8 cellular contexts compared by ENCODE assay signal in genomic region chr16:89320717-89321501, GRCh38.
DNase-seq lines count a peak whose midpoint lies in the region; ATAC-seq and TF ChIP-seq lines count a peak whose summit lies in the region.

No MANE protein-coding gene starts in this region.

- intact Hi-C loops in upper lobe of right lung (cut with DNase I) = loop anchor here (10.0 kb wide), 1 partner anchor 184 kb away; the partner anchor contains the start of gene SPG7

- H3K36me3 ChIP-seq in brain microvascular endothelial cell (replicated peaks) (peaks cover 5% of the 10 kb centered on the region), liver (ENCODE audit: control insufficient read depth in 4 of 4, insufficient read depth in 3 of 4, low read depth in 1 of 4, low read length in 3 of 4) (no peaks in the 10 kb centered on the region), upper lobe of right lung (no peaks in the 10 kb centered on the region)

- no peak overlapping the region for H3K4me3 ChIP-seq in brain microvascular endothelial cell (ENCODE audit: low read depth, low read length)
- no peak overlapping the region for H3K4me3 ChIP-seq in liver (ENCODE audit: low read depth in 1 of 3, low read length in 3 of 3)
- no peak overlapping the region for H3K4me3 ChIP-seq in upper lobe of right lung

- TF ChIP-seq CTCF in brain microvascular endothelial cell (IDR thresholded peaks at IDR 0.05; ENCODE audit: low read depth, low read length, missing control alignments) (no peak), liver (IDR thresholded peaks at IDR 0.05; ENCODE audit: low read depth, low read length, missing input control) (no peak), upper lobe of right lung (IDR thresholded peaks at IDR 0.05) (no peak)

- DNase-seq in Caki2 (ENCODE audit: low read depth) (peak; percentile 67), NCI-H187 (lab: John Stamatoyannopoulos, UW) (peak; percentile 33 to 50), brain microvascular endothelial cell (no peak), upper lobe of right lung (no peak), NCI-H1930 (lab: John Stamatoyannopoulos, UW) (no peak)
- DNase-seq in stimulated activated CD4-positive, alpha-beta T cell treated with anti-CD3 and anti-CD28 coated beads, Interleukin-4, amount 100 ng/mL, for 4 hours = no peak

- peak overlapping the region; percentile 90 for H3K27ac ChIP-seq in brain microvascular endothelial cell
- peak overlapping the region; percentile 53 to 82 for H3K27ac ChIP-seq in liver (ENCODE audit: low read depth in 1 of 2, low read length in 2 of 2)
- peak overlapping the region; percentile 30 for H3K27ac ChIP-seq in upper lobe of right lung

- ATAC-seq in upper lobe of right lung = peak; percentile 36
- ATAC-seq in HG02884 (IDR thresholded peaks at IDR 0.05; ENCODE audit: unreplicated experiment) = no peak

- H3K27me3 ChIP-seq in brain microvascular endothelial cell (replicated peaks) (no peaks in the 10 kb centered on the region), liver (ENCODE audit: control insufficient read depth in 4 of 4, insufficient read depth in 4 of 4, low read length in 3 of 4) (no peaks in the 10 kb centered on the region), upper lobe of right lung (no peaks in the 10 kb centered on the region)

- no peak overlapping the region for H3K9ac ChIP-seq in liver (ENCODE audit: low read depth in 1 of 2, low read length in 2 of 2)

- 65% methylated on average over 33 of the region's 33 CpGs for WGBS in liver

- H3K4me1 ChIP-seq in liver (ENCODE audit: control insufficient read depth in 4 of 4, insufficient read depth in 4 of 4, low read length in 3 of 4) (peaks cover 15 to 58% (median 30%) of the 10 kb centered on the region in 4 donors), upper lobe of right lung (peaks cover 95% of the 10 kb centered on the region)

- in situ Hi-C loops in Caki2 (cut with HindIII; ENCODE audit: low pct_unique_long_range_greater_than_20kb, low sequenced_read_pairs) (no loop called here), brain microvascular endothelial cell (cut with HindIII; ENCODE audit: low pct_ligation_motif_present, low sequenced_read_pairs) (no loop called here)

- H3K9me3 ChIP-seq in liver (ENCODE audit: control insufficient read depth in 4 of 4, low read length in 3 of 4) = no peaks in the 10 kb centered on the region
- no peaks in the 10 kb centered on the region for H3K9me3 ChIP-seq in upper lobe of right lung

- TF ChIP-seq RAD21 in liver (IDR thresholded peaks at IDR 0.05) = no peak

TF ChIP-seq in liver, 16 proteins besides CTCF, POLR2A, EP300 and RAD21:
- no peak for TF ChIP-seq NR2F2 (IDR thresholded peaks at IDR 0.05)
- TF ChIP-seq, protein P1, sequence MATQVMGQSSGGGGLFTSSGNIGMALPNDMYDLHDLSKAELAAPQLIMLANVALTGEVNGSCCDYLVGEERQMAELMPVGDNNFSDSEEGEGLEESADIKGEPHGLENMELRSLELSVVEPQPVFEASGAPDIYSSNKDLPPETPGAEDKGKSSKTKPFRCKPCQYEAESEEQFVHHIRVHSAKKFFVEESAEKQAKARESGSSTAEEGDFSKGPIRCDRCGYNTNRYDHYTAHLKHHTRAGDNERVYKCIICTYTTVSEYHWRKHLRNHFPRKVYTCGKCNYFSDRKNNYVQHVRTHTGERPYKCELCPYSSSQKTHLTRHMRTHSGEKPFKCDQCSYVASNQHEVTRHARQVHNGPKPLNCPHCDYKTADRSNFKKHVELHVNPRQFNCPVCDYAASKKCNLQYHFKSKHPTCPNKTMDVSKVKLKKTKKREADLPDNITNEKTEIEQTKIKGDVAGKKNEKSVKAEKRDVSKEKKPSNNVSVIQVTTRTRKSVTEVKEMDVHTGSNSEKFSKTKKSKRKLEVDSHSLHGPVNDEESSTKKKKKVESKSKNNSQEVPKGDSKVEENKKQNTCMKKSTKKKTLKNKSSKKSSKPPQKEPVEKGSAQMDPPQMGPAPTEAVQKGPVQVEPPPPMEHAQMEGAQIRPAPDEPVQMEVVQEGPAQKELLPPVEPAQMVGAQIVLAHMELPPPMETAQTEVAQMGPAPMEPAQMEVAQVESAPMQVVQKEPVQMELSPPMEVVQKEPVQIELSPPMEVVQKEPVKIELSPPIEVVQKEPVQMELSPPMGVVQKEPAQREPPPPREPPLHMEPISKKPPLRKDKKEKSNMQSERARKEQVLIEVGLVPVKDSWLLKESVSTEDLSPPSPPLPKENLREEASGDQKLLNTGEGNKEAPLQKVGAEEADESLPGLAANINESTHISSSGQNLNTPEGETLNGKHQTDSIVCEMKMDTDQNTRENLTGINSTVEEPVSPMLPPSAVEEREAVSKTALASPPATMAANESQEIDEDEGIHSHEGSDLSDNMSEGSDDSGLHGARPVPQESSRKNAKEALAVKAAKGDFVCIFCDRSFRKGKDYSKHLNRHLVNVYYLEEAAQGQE (IDR thresholded peaks at IDR 0.05) = no peak

Comparison
In these comparisons a context has a peak if more than half of its experiments do, and no peak if none do; other contexts are left out.
1. DNase-seq: peak in Caki2 (single experiment) and NCI-H187 (2 of 2); none in brain microvascular endothelial cell (single experiment), upper lobe of right lung (single experiment), stimulated activated CD4-positive, alpha-beta T cell treated with anti-CD3 and anti-CD28 coated beads, Interleukin-4, amount 100 ng/mL, for 4 hours (0 of 2) and NCI-H1930 (0 of 2).
2. H3K27ac ChIP-seq: peak in every context shown above with its lines; median percentile 90 in brain microvascular endothelial cell; 68 in liver; 30 in upper lobe of right lung.